In the genomic region with DNA sequence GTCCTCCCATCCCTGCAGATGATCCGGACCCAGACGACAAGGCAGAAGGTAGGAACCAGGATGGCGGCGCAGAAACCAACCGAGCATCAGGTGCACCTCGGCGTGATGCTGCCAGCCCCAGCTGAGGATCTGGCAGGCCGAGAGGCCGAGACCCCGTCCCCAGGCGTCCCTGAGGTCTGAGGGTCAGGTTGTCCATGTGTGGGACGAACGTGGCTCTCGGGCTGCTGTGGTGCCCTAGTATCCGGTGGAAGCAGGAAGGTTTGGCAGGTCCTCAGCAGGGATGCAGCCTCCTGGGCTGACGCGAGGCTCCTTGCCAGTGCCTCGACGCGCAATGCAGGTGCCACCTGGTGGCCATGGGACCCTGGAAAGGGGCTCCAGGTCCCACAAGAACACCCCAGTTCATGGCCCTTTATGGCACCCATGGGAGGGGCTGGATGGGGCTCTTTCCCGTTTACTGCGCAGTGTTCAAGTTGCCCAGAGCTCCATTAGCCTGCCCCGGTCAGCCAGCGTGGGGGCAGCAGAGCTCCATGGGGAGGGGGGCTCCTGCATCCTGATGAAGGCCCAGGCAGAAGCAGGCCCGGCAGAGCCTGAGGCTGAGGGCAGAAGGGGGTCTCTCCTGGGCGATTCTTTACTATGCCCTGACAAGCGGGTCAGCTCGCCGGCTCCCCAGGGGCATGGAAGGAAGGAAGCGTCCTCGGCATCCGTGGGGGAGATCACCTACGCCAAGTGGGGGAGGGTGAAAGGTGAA, we compare ENCODE assay signal across 21 cellular contexts.
"Had no signal": no experiment of that assay in that cellular context is flagged by ENCODE, and none has a peak within 500 bp of the region (broad histone marks: within the 10 kb centered on the region; RNA-seq: fewer than 3 reads in every experiment).

No MANE protein-coding gene starts in this region.

- ATAC-seq: activated naive CD4-positive, alpha-beta T cell treated with anti-CD3 and anti-CD28 coated beads, Interleukin-2, amount 50 U/mL, for 72 hours; activated T-cell treated with anti-CD3 and anti-CD28 coated beads, Interleukin-2, amount 50 U/mL, for 72 hours; left colon; psoas muscle; sciatic nerve; stimulated activated effector memory CD8-positive, alpha-beta T cell treated with anti-CD3 and anti-CD28 coated beads, Interleukin-12 subunit alpha, Interleukin-12 subunit beta, amount 100 ng/mL, for 72 hours had no signal

- H3K4me1 ChIP-seq: adrenal gland, psoas muscle had no signal

- H3K4me3 ChIP-seq: adrenal gland, cardiac muscle cell, dorsolateral prefrontal cortex, psoas muscle, smooth muscle cell, stomach, thoracic aorta, upper lobe of left lung had no signal

- H3K9me3 ChIP-seq: adrenal gland, psoas muscle, stomach, thoracic aorta, upper lobe of left lung had no signal

- H3K27ac ChIP-seq: adrenal gland, psoas muscle, stomach, thoracic aorta, upper lobe of left lung had no signal

- DNase-seq: activated CD4-positive, alpha-beta T cell treated with anti-CD3 and anti-CD28 coated beads, Interleukin-2, amount 50 U/mL, for 1 hour; activated CD4-positive, CD25-positive, alpha-beta regulatory T cell treated with anti-CD3 and anti-CD28 coated beads, Interleukin-2, amount 50 U/mL, for 72 hours; activated effector memory CD4-positive, alpha-beta T cell treated with anti-CD3 and anti-CD28 coated beads, Interleukin-2, amount 50 U/mL, for 16 hours; activated T-cell treated with anti-CD3 and anti-CD28 coated beads, Interleukin-2, amount 50 U/mL, for 72 hours; adrenal gland; dorsolateral prefrontal cortex; foreskin melanocyte; glutamatergic neuron; hippocampal formation; left colon; nephron progenitor cell; stimulated activated CD4-positive, alpha-beta T cell treated with anti-CD3 and anti-CD28 coated beads, Interleukin-4, amount 100 ng/mL, for 24 hours; stomach had no signal

- H3K36me3 ChIP-seq: adrenal gland, cardiac muscle cell, stomach, thoracic aorta, upper lobe of left lung had no signal

- H3K27me3 ChIP-seq: adrenal gland, cardiac muscle cell, upper lobe of left lung had no signal
